8 cellular contexts compared by ENCODE assay signal in genomic region chr12:88299567-88300101, GRCh38.
A peak's percentile ranks its signal among the peaks of the same experiment; 100 is the strongest.
DNase-seq lines count a peak whose midpoint lies in the region; ATAC-seq and TF ChIP-seq lines count a peak whose summit lies in the region.

No MANE protein-coding gene starts in this region.

- no peaks in the 10 kb centered on the region for H3K9me3 ChIP-seq in WERI-Rb-1 (ENCODE audit: severe bottlenecking)

- H3K27me3 ChIP-seq in WERI-Rb-1 (ENCODE audit: insufficient read depth, low read depth, severe bottlenecking) = peaks cover 2% of the 10 kb centered on the region

- TF ChIP-seq CTCF in WERI-Rb-1 (IDR thresholded peaks at IDR 0.05; ENCODE audit: low read depth, low read length) = no peak

- H3K4me3 ChIP-seq in WERI-Rb-1 (ENCODE audit: low read depth, low read length) = no peak overlapping the region

- ATAC-seq in GM19452 (IDR thresholded peaks at IDR 0.05; ENCODE audit: unreplicated experiment) (peak; percentile 93), HG03378 (IDR thresholded peaks at IDR 0.05; ENCODE audit: unreplicated experiment) (peak; percentile 98)

- no peak overlapping the region for H3K27ac ChIP-seq in WERI-Rb-1

- no peaks in the 10 kb centered on the region for H3K36me3 ChIP-seq in WERI-Rb-1

- DNase-seq in DMS53 treated with DMSO at 0.1 percent for 48 hours (lab: John Stamatoyannopoulos, UW; ENCODE audit: unreplicated experiment) (peak; percentile 39), lung microvascular endothelial cell (ENCODE audit: low read depth in 2 of 2) (peak; percentile 9 to 98), COLO668 (lab: John Stamatoyannopoulos, UW; ENCODE audit: unreplicated experiment) (no peak), NCI-H1092 (lab: John Stamatoyannopoulos, UW) (no peak), WERI-Rb-1 (no peak)
- DNase-seq in activated CD4-positive, alpha-beta T cell treated with anti-CD3 and anti-CD28 coated beads, Interleukin-2, amount 50 U/mL, for 48 hours = peak; percentile 45 to 62

Comparison
In these comparisons a context has a peak if more than half of its experiments do, and no peak if none do; other contexts are left out.
1. DNase-seq: peak in DMS53 treated with DMSO at 0.1 percent for 48 hours (single experiment), activated CD4-positive, alpha-beta T cell treated with anti-CD3 and anti-CD28 coated beads, Interleukin-2, amount 50 U/mL, for 48 hours (2 of 2) and lung microvascular endothelial cell (2 of 2); none in COLO668 (single experiment), NCI-H1092 (single experiment) and WERI-Rb-1 (single experiment).